ENCODE assay signal across 17 cellular contexts in genomic region chr1:187226396-187226795, GRCh38.
"Had no signal": no experiment of that assay in that cellular context is flagged by ENCODE, and none has a peak within 500 bp of the region (broad histone marks: within the 10 kb centered on the region; RNA-seq: fewer than 3 reads in every experiment).

No MANE protein-coding gene starts in this region.

- H3K4me1 Mint-ChIP-seq: activated CD4-positive, alpha-beta T cell treated with anti-CD3 and anti-CD28 coated beads, Interleukin-2, amount 10 ng/mL, durations not matched to agents 7 days and 5 days; activated naive CD4-positive, alpha-beta T cell treated with anti-CD3 and anti-CD28 coated beads, Interleukin-2, amount 10 ng/mL, durations not matched to agents 7 days and 5 days; naive B cell had no signal

- H3K27me3 ChIP-seq: adrenal gland, brain microvascular endothelial cell, pancreas, upper lobe of left lung had no signal

- H3K27ac Mint-ChIP-seq: activated CD4-positive, alpha-beta T cell treated with anti-CD3 and anti-CD28 coated beads, Interleukin-2, amount 10 ng/mL, durations not matched to agents 7 days and 5 days; activated naive CD4-positive, alpha-beta T cell treated with anti-CD3 and anti-CD28 coated beads, Interleukin-2, amount 10 ng/mL, durations not matched to agents 7 days and 5 days; activated T-helper 2 cell treated with anti-CD3 and anti-CD28 coated beads, Interferon-gamma antibody, Interleukin-2, Interleukin-4, amounts not matched to agents 10 μg/mL and 5 μg/mL and 100 μg/mL, durations not matched to agents 14 hours and 24 hours and 36 hours; naive B cell; WTC11 had no signal

- H3K4me1 ChIP-seq: adrenal gland, pancreas, upper lobe of left lung had no signal

- FAIRE-seq: endometrium, pancreas had no signal

- H3K9me3 ChIP-seq: adrenal gland, pancreas had no signal

- DNase-seq: activated CD4-positive, alpha-beta T cell treated with anti-CD3 and anti-CD28 coated beads, Interleukin-2, amount 10 ng/mL, durations not matched to agents 7 days and 5 days; activated CD8-positive, alpha-beta memory T cell treated with anti-CD3 and anti-CD28 coated beads for 24 hours; activated naive CD4-positive, alpha-beta T cell treated with anti-CD3 and anti-CD28 coated beads, Interleukin-2, amount 10 ng/mL, durations not matched to agents 7 days and 5 days; adrenal gland; brain microvascular endothelial cell; hypothalamus; left colon; naive B cell; pancreas; stimulated activated CD4-positive, alpha-beta T cell treated with anti-CD3 and anti-CD28 coated beads, Interleukin-4, amount 100 ng/mL, for 1 hour; stimulated activated CD8-positive, alpha-beta memory T cell treated with anti-CD3 and anti-CD28 coated beads, Interleukin-4, amount 100 ng/mL, for 48 hours; stimulated activated naive CD8-positive, alpha-beta T cell treated with anti-CD3 and anti-CD28 coated beads, Interleukin-15, Interleukin-2, amounts not matched to agents 100 U/mL and 50 U/mL, for 24 hours; upper lobe of left lung had no signal

- H3K36me3 ChIP-seq: adrenal gland, brain microvascular endothelial cell, pancreas, upper lobe of left lung had no signal

- H3K27ac ChIP-seq: adrenal gland, brain microvascular endothelial cell, pancreas, upper lobe of left lung had no signal

- ATAC-seq: left colon; pancreas; stimulated activated naive CD8-positive, alpha-beta T cell treated with anti-CD3 and anti-CD28 coated beads, Interleukin-15, Interleukin-2, amounts not matched to agents 100 U/mL and 50 U/mL, for 24 hours; WTC11 had no signal

- H3K4me3 Mint-ChIP-seq: activated CD4-positive, alpha-beta T cell treated with anti-CD3 and anti-CD28 coated beads, Interleukin-2, amount 10 ng/mL, durations not matched to agents 7 days and 5 days; activated naive CD4-positive, alpha-beta T cell treated with anti-CD3 and anti-CD28 coated beads, Interleukin-2, amount 10 ng/mL, durations not matched to agents 7 days and 5 days; naive B cell; WTC11 had no signal

- H3K9me3 Mint-ChIP-seq: activated CD4-positive, alpha-beta T cell treated with anti-CD3 and anti-CD28 coated beads, Interleukin-2, amount 10 ng/mL, durations not matched to agents 7 days and 5 days; activated naive CD4-positive, alpha-beta T cell treated with anti-CD3 and anti-CD28 coated beads, Interleukin-2, amount 10 ng/mL, durations not matched to agents 7 days and 5 days; activated T-helper 2 cell treated with anti-CD3 and anti-CD28 coated beads, Interferon-gamma antibody, Interleukin-2, Interleukin-4, amounts not matched to agents 10 μg/mL and 5 μg/mL and 100 μg/mL, durations not matched to agents 14 hours and 24 hours and 36 hours; WTC11 had no signal

- H3K36me3 Mint-ChIP-seq: activated naive CD4-positive, alpha-beta T cell treated with anti-CD3 and anti-CD28 coated beads, Interleukin-2, amount 10 ng/mL, durations not matched to agents 7 days and 5 days; naive B cell; WTC11 had no signal

- H3K4me3 ChIP-seq: adrenal gland, lung, pancreas, upper lobe of left lung had no signal

- H3K27me3 Mint-ChIP-seq: activated CD4-positive, alpha-beta T cell treated with anti-CD3 and anti-CD28 coated beads, Interleukin-2, amount 10 ng/mL, durations not matched to agents 7 days and 5 days; activated naive CD4-positive, alpha-beta T cell treated with anti-CD3 and anti-CD28 coated beads, Interleukin-2, amount 10 ng/mL, durations not matched to agents 7 days and 5 days; naive B cell had no signal
